Comparison of ENCODE assay signal across 17 cellular contexts in genomic region chr11:66970371-66970807, GRCh38. TPM values are rescaled to one million over a fixed set of nuclear protein-coding genes. Genes with fewer than 3 reads are reported as not detected.
DNase-seq lines count a peak whose midpoint lies in the region; ATAC-seq, FAIRE-seq and TF ChIP-seq lines count a peak whose summit lies in the region.
"Had no signal": no experiment of that assay in that cellular context is flagged by ENCODE, and none has a peak within 500 bp of the region (broad histone marks: within the 10 kb centered on the region; RNA-seq: fewer than 3 reads in every experiment).

No MANE protein-coding gene starts in this region.

- no peaks in the 10 kb centered on the region for H3K9me2 ChIP-seq in PC-9 (ENCODE audit: insufficient read depth)

- FAIRE-seq in endothelial cell of umbilical vein (lab: Jason Lieb, UNC) = no peak

- peak overlapping the region in 9 of 11 experiments; percentile 29 to 86 (median 83); a peak in 17 of 22 replicates for H3K4me2 ChIP-seq in BLaER1 treated with 17β-estradiol and CSF1 and Interleukin-3, amounts not matched to agents 10 nM and 100 nM
- H3K4me2 ChIP-seq in PC-9 (peak overlapping the region; percentile 56), endothelial cell of umbilical vein (ENCODE audit: insufficient read depth, low read length) (no peak overlapping the region), parathyroid adenoma (ENCODE audit: low read length) (no peak overlapping the region)

- H4K20me1 ChIP-seq in BLaER1 treated with 17β-estradiol and CSF1 and Interleukin-3, amounts not matched to agents 10 nM and 100 nM = no peaks in the 10 kb centered on the region
- H4K20me1 ChIP-seq in PC-9 (ENCODE audit: insufficient read depth) = no peaks in the 10 kb centered on the region
- no peaks in the 10 kb centered on the region for H4K20me1 ChIP-seq in endothelial cell of umbilical vein (replicated peaks; ENCODE audit: control insufficient read depth, extremely low read depth, insufficient read depth, low read length)

- peak overlapping the region in 7 of 11 experiments; percentile 67 to 79 (median 76); a peak in 12 of 22 replicates for H3K9ac ChIP-seq in BLaER1 treated with 17β-estradiol and CSF1 and Interleukin-3, amounts not matched to agents 10 nM and 100 nM
- H3K9ac ChIP-seq in endothelial cell of umbilical vein (replicated peaks; ENCODE audit: extremely low read depth, insufficient read depth, low read length) (no peak overlapping the region), parathyroid adenoma (no peak overlapping the region)

- no peak for ATAC-seq in GM21529 (IDR thresholded peaks at IDR 0.05; ENCODE audit: unreplicated experiment)

- POLR2A ChIA-PET in PC-9 (lab: Charles Lee; ENCODE audit: unreplicated experiment) (interaction anchor here (0.6 to 0.7 kb wide), 3 partner anchors 19 to 393 kb away, joined by 3 to 5 read pairs (median 4); no protein-coding TSS in a partner anchor), endothelial cell of umbilical vein (lab: Charles Lee) (no interaction called here)

- peak overlapping the region in 1 of 10 experiments; percentile 37; a peak in 2 of 20 replicates for H3K4me3 ChIP-seq in BLaER1 treated with 17β-estradiol and CSF1 and Interleukin-3, amounts not matched to agents 10 nM and 100 nM
- H3K4me3 ChIP-seq in PC-9 (peak overlapping the region; percentile 13; the same call in 1 of the 2 replicates), endothelial cell of umbilical vein (replicated peaks in 1 of 3; ENCODE audit: insufficient read depth in 1 of 3, low read depth in 1 of 3, low read length in 3 of 3) (no peak overlapping the region), parathyroid adenoma (ENCODE audit: low read depth, low read length) (no peak overlapping the region)
- H3K4me3 ChIP-seq: heart right ventricle, lower lobe of right lung, SJCRH30 had no signal

- dilution Hi-C loops in endothelial cell of umbilical vein (cut with MboI; ENCODE audit: extremely low pct_ligation_motif_present, low sequenced_read_pairs) = no loop called here

- H2AFZ ChIP-seq in PC-9 = no peak overlapping the region; the same call in 1 of the 2 replicates
- no peak overlapping the region for H2AFZ ChIP-seq in endothelial cell of umbilical vein (ENCODE audit: low read depth, low read length)
- peak overlapping the region; percentile 53 for H2AFZ ChIP-seq in parathyroid adenoma

- intact Hi-C loops in PC-9 (cut with micrococcal nuclease; ENCODE audit: unreplicated experiment) = loop anchor here (5.0 kb wide), 1 partner anchor 88 kb away; no protein-coding TSS in a partner anchor
- intact Hi-C loops in endothelial cell of umbilical vein (cut with micrococcal nuclease) = no loop called here
- intact Hi-C loops in posterior vena cava (cut with DNase I) = no loop called here

- no peaks in the 10 kb centered on the region for H3K9me3 ChIP-seq in BLaER1 treated with 17β-estradiol and CSF1 and Interleukin-3, amounts not matched to agents 10 nM and 100 nM (replicated peaks in 1 of 11)
- H3K9me3 ChIP-seq in PC-9 (ENCODE audit: insufficient read depth, low read depth) = no peaks in the 10 kb centered on the region
- no peaks in the 10 kb centered on the region for H3K9me3 ChIP-seq in endothelial cell of umbilical vein (replicated peaks; ENCODE audit: control insufficient read depth, insufficient read depth, low read length)
- no peaks in the 10 kb centered on the region for H3K9me3 ChIP-seq in parathyroid adenoma (ENCODE audit: control insufficient read depth, low read length)
- H3K9me3 ChIP-seq: lower lobe of right lung, SJCRH30 had no signal

- TSS peak; percentile 99 for BruUV-seq in PC-9 (replicated peaks; lab: Mats Ljungman, UMichigan)
- TSS peak; percentile 94 for BruUV-seq in endothelial cell of umbilical vein (replicated peaks; lab: Mats Ljungman, UMichigan)

- in situ Hi-C loops in GM13977 (cut with MboI; ENCODE audit: low pct_unique_long_range_greater_than_20kb, low sequenced_read_pairs, unreplicated experiment) = no loop called here

- peak in 1 of 2 experiments; percentile 50 for DNase-seq in PC-9
- DNase-seq in endothelial cell of umbilical vein (ENCODE audit: low read depth, low spot score) = no peak
- no peak for DNase-seq in posterior vena cava (ENCODE audit: low spot score)
- DNase-seq in GM13977 (ENCODE audit: low spot score) = no peak
- DNase-seq in medulla oblongata (ENCODE audit: extremely low spot score) = no peak
- DNase-seq: activated B cell treated with CpG ODN at 0.5 μM for 24 hours; activated naive CD4-positive, alpha-beta T cell treated with anti-CD3 and anti-CD28 coated beads, Interleukin-2, amount 10 ng/mL, durations not matched to agents 7 days and 5 days; CD8-positive, alpha-beta memory T cell; effector CD8-positive, alpha-beta T cell; heart right ventricle; lower lobe of right lung; NCI-H524 had no signal

- peaks cover 60% of the 10 kb centered on the region for H3F3A ChIP-seq in PC-9 (ENCODE audit: insufficient read depth, low read depth)

- no peak for TF ChIP-seq POLR2A in endothelial cell of umbilical vein (IDR thresholded peaks at IDR 0.05; ENCODE audit: low read depth, low read length)

- peak overlapping the region in 10 of 11 experiments; percentile 34 to 95 (median 84); a peak in 19 of 22 replicates for H3K27ac ChIP-seq in BLaER1 treated with 17β-estradiol and CSF1 and Interleukin-3, amounts not matched to agents 10 nM and 100 nM
- H3K27ac ChIP-seq in PC-9 = peak overlapping the region; percentile 83
- H3K27ac ChIP-seq in endothelial cell of umbilical vein (ENCODE audit: insufficient read depth, low read depth, low read length) = peak overlapping the region; percentile 69
- H3K27ac ChIP-seq in parathyroid adenoma = no peak overlapping the region
- H3K27ac ChIP-seq: HL-60, SJCRH30 had no signal

- CTCF ChIA-PET in PC-9 (lab: Charles Lee) = no interaction called here
- CTCF ChIA-PET in endothelial cell of umbilical vein (lab: Charles Lee) = interaction anchor here (1.7 kb wide), 1 partner anchor 11 kb away, joined by 4 read pairs; the partner anchor contains the start of gene PC

- H3K36me3 ChIP-seq in BLaER1 treated with 17β-estradiol and CSF1 and Interleukin-3, amounts not matched to agents 10 nM and 100 nM = no peaks in the 10 kb centered on the region
- H3K36me3 ChIP-seq in PC-9 (ENCODE audit: low read depth) (no peaks in the 10 kb centered on the region), endothelial cell of umbilical vein (ENCODE audit: control insufficient read depth in 2 of 2, extremely low read depth in 1 of 2, insufficient read depth in 2 of 2, low read length in 2 of 2) (no peaks in the 10 kb centered on the region), parathyroid adenoma (ENCODE audit: control insufficient read depth, insufficient read depth, low read length) (no peaks in the 10 kb centered on the region)
- H3K36me3 ChIP-seq: heart right ventricle, lower lobe of right lung, SJCRH30 had no signal

- no peaks in the 10 kb centered on the region for H3K9me1 ChIP-seq in endothelial cell of umbilical vein (replicated peaks; ENCODE audit: control insufficient read depth, extremely low read depth, insufficient read depth, low read length)

- peaks cover 11 to 82% (median 53%) of the 10 kb centered on the region in 10 experiments; a peak in 19 of 20 replicates for H3K4me1 ChIP-seq in BLaER1 treated with 17β-estradiol and CSF1 and Interleukin-3, amounts not matched to agents 10 nM and 100 nM
- peaks cover 73% of the 10 kb centered on the region for H3K4me1 ChIP-seq in PC-9 (replicated peaks; ENCODE audit: insufficient read depth)
- peaks cover 26% of the 10 kb centered on the region for H3K4me1 ChIP-seq in endothelial cell of umbilical vein (ENCODE audit: control insufficient read depth, extremely low read depth, insufficient read depth, low read length)
- H3K4me1 ChIP-seq in parathyroid adenoma = peaks cover 3% of the 10 kb centered on the region
- H3K4me1 ChIP-seq: SJCRH30 had no signal

- TF ChIP-seq CTCF in PC-9 (conservative IDR thresholded peaks at IDR 0.05) (no peak), endothelial cell of umbilical vein (IDR thresholded peaks at IDR 0.05; ENCODE audit: extremely low read depth in 1 of 2, insufficient read depth in 1 of 2, low read depth in 1 of 2, low read length in 2 of 2) (no peak), parathyroid adenoma (IDR thresholded peaks at IDR 0.05) (no peak), GM13977 (IDR thresholded peaks at IDR 0.05; ENCODE audit: extremely low read depth, insufficient read depth, missing control alignments) (no peak)

- H3K27me3 ChIP-seq in BLaER1 treated with 17β-estradiol and CSF1 and Interleukin-3, amounts not matched to agents 10 nM and 100 nM = no peaks in the 10 kb centered on the region
- no peaks in the 10 kb centered on the region for H3K27me3 ChIP-seq in PC-9 (ENCODE audit: insufficient read depth, low read depth)
- H3K27me3 ChIP-seq in endothelial cell of umbilical vein (ENCODE audit: control insufficient read depth in 2 of 2, insufficient read depth in 2 of 2, low read length in 2 of 2) = no peaks in the 10 kb centered on the region
- H3K27me3 ChIP-seq in parathyroid adenoma (ENCODE audit: control insufficient read depth, insufficient read depth, low read length) = no peaks in the 10 kb centered on the region
- H3K27me3 ChIP-seq: heart right ventricle, SJCRH30 had no signal

- H3K79me2 ChIP-seq in PC-9 (ENCODE audit: low read depth) = no peaks in the 10 kb centered on the region
- H3K79me2 ChIP-seq in endothelial cell of umbilical vein (ENCODE audit: control insufficient read depth, insufficient read depth, low read length) = no peaks in the 10 kb centered on the region
- H3K79me2 ChIP-seq in parathyroid adenoma = no peaks in the 10 kb centered on the region

RNA-seq across cellular contexts. Expression of gene C11orf86, which starts 4.7 kb away (rescaled TPM):
- total RNA-seq in PC-9 (2021) = not detected in 2 replicates
- not detected in 2 replicates for total RNA-seq in endothelial cell of umbilical vein
- not detected in 2 replicates for polyA plus RNA-seq in endothelial cell of umbilical vein
- polyA plus RNA-seq in endothelial cell of umbilical vein (2011; cell fraction: cytosol; rRNA removed) = not detected in 2 replicates
- not detected in 2 replicates for polyA plus RNA-seq in endothelial cell of umbilical vein (2011; cell fraction: nucleus; rRNA removed)
- not detected in 2 replicates for polyA plus RNA-seq in endothelial cell of umbilical vein (2012)
- polyA minus RNA-seq in endothelial cell of umbilical vein = not detected in 2 replicates
- 14.4 TPM for polyA minus RNA-seq in endothelial cell of umbilical vein (2011; cell fraction: cytosol; rRNA and poly(A)+ RNA removed)
- polyA minus RNA-seq in endothelial cell of umbilical vein (2011; cell fraction: nucleus; rRNA and poly(A)+ RNA removed) = 0.38 TPM in 1 of 2 replicates, not detected in the other
- total RNA-seq in posterior vena cava = not detected
- total RNA-seq: activated B cell treated with CpG ODN at 0.5 μM for 24 hours; CD8-positive, alpha-beta memory T cell; heart right ventricle; lower lobe of right lung; SJCRH30 had no signal
- polyA plus RNA-seq: CD8-positive, alpha-beta memory T cell; heart right ventricle had no signal

RNA-seq across cellular contexts. Expression of gene PC, which starts 12.2 kb away (rescaled TPM):
- total RNA-seq in PC-9 (2021) (34.9 and 38.9 TPM in 2 replicates), endothelial cell of umbilical vein (15.6 and 17.5 TPM in 2 replicates), posterior vena cava (10 to 100 TPM in 1 of 2 donors, 1 to 10 TPM in 1; 5.5 to 11.6 TPM)
- polyA plus RNA-seq in endothelial cell of umbilical vein = 5.5 and 5.8 TPM in 2 replicates
- 3.9 and 4.1 TPM in 2 replicates for polyA plus RNA-seq in endothelial cell of umbilical vein (2011; cell fraction: cytosol; rRNA removed)
- polyA plus RNA-seq in endothelial cell of umbilical vein (2011; cell fraction: nucleus; rRNA removed) = 10.9 and 13.8 TPM in 2 replicates
- polyA plus RNA-seq in endothelial cell of umbilical vein (2012) = 5.4 and 10.6 TPM in 2 replicates
- 4.7 and 5.9 TPM in 2 replicates for polyA minus RNA-seq in endothelial cell of umbilical vein
- polyA minus RNA-seq in endothelial cell of umbilical vein (2011; cell fraction: cytosol; rRNA and poly(A)+ RNA removed) = 50.3 TPM
- 5.0 and 5.5 TPM in 2 replicates for polyA minus RNA-seq in endothelial cell of umbilical vein (2011; cell fraction: nucleus; rRNA and poly(A)+ RNA removed)

RNA-seq across cellular contexts. Expression of gene SYT12, which starts 52.5 kb away (rescaled TPM):
- total RNA-seq in PC-9 (2021) (11.1 and 12.3 TPM in 2 replicates), endothelial cell of umbilical vein (not detected in 2 replicates), posterior vena cava (under 1 TPM; 0.37 to 0.67 TPM)
- polyA plus RNA-seq in endothelial cell of umbilical vein = not detected in 2 replicates
- polyA plus RNA-seq in endothelial cell of umbilical vein (2011; cell fraction: cytosol; rRNA removed) = not detected in 2 replicates
- polyA plus RNA-seq in endothelial cell of umbilical vein (2011; cell fraction: nucleus; rRNA removed) = not detected in 2 replicates
- not detected in 2 replicates for polyA plus RNA-seq in endothelial cell of umbilical vein (2012)
- polyA minus RNA-seq in endothelial cell of umbilical vein = not detected in 2 replicates
- polyA minus RNA-seq in endothelial cell of umbilical vein (2011; cell fraction: cytosol; rRNA and poly(A)+ RNA removed) = 16.8 TPM
- not detected in 2 replicates for polyA minus RNA-seq in endothelial cell of umbilical vein (2011; cell fraction: nucleus; rRNA and poly(A)+ RNA removed)
- total RNA-seq: activated B cell treated with CpG ODN at 0.5 μM for 24 hours; CD8-positive, alpha-beta memory T cell; lower lobe of right lung had no signal
- polyA plus RNA-seq: CD8-positive, alpha-beta memory T cell had no signal

Comparison
In these comparisons a context has a peak if more than half of its experiments do, and no peak if none do; other contexts are left out.
1. H3K4me2 ChIP-seq: peak in BLaER1 treated with 17β-estradiol and CSF1 and Interleukin-3, amounts not matched to agents 10 nM and 100 nM (9 of 11) and PC-9 (single experiment); none in endothelial cell of umbilical vein (single experiment) and parathyroid adenoma (single experiment).
2. H3K9ac ChIP-seq: peak in BLaER1 treated with 17β-estradiol and CSF1 and Interleukin-3, amounts not matched to agents 10 nM and 100 nM (7 of 11); none in endothelial cell of umbilical vein (single experiment) and parathyroid adenoma (single experiment).